Comparison of ENCODE assay signal across 8 cellular contexts in genomic region chr19:45440259-45440638, GRCh38. TPM values are rescaled to one million over a fixed set of nuclear protein-coding genes. Genes with fewer than 3 reads are reported as not detected.
DNase-seq lines count a peak whose midpoint lies in the region; ATAC-seq and TF ChIP-seq lines count a peak whose summit lies in the region.

No MANE protein-coding gene starts in this region.

- intact Hi-C loops in CD14-positive monocyte (cut with micrococcal nuclease): no loop called here

- H4K20me1 ChIP-seq in OCI-LY3 (ENCODE audit: insufficient read depth, low read length): no peaks in the 10 kb centered on the region
- H4K20me1 ChIP-seq in neural progenitor cell (ENCODE audit: low read depth): no peaks in the 10 kb centered on the region

- in situ Hi-C loops in ACHN (cut with HindIII; ENCODE audit: low pct_ligation_motif_present, low pct_unique_long_range_greater_than_20kb, low sequenced_read_pairs): no loop called here

- H2AFZ ChIP-seq in OCI-LY3 (ENCODE audit: low read depth, low read length) (peak overlapping the region; percentile 84; the same call in 1 of the 2 replicates), neural progenitor cell (replicated peaks) (peak overlapping the region; percentile 99)

- peaks cover 45% of the 10 kb centered on the region for H3K4me1 Mint-ChIP-seq in CD14-positive monocyte
- H3K4me1 Mint-ChIP-seq in endodermal cell: peaks cover 13% of the 10 kb centered on the region
- H3K4me1 Mint-ChIP-seq in neural progenitor cell: peaks cover 37% of the 10 kb centered on the region

- H3K27ac ChIP-seq in OCI-LY3 (ENCODE audit: low read length): peak overlapping the region; percentile 61
- no peak overlapping the region for H3K27ac ChIP-seq in endodermal cell (ENCODE audit: low read depth, low read length)
- no peak overlapping the region for H3K27ac ChIP-seq in neural progenitor cell

- DNase-seq in CD14-positive monocyte (ENCODE audit: low spot score) (no peak), endodermal cell (no peak), neural progenitor cell (ENCODE audit: low spot score) (no peak), ACHN (no peak)

- H3K79me2 ChIP-seq in OCI-LY3 (ENCODE audit: low read length) (no peaks in the 10 kb centered on the region), neural progenitor cell (ENCODE audit: low read depth) (no peaks in the 10 kb centered on the region)

- no peaks in the 10 kb centered on the region for H3K36me3 ChIP-seq in OCI-LY3 (replicated peaks; ENCODE audit: low read depth, low read length)
- no peaks in the 10 kb centered on the region for H3K36me3 ChIP-seq in endodermal cell (ENCODE audit: control insufficient read depth, insufficient read depth, low read length)
- no peaks in the 10 kb centered on the region for H3K36me3 ChIP-seq in neural progenitor cell

- H3K4me2 ChIP-seq in OCI-LY3 (ENCODE audit: low read length) (peak overlapping the region; percentile 81), neural progenitor cell (peak overlapping the region; percentile 69)

- H3K27me3 Mint-ChIP-seq in CD14-positive monocyte (ENCODE audit: low read depth in 3 of 3) (peaks cover 0 to 4% (median 3%) of the 10 kb centered on the region in 3 donors), endodermal cell (ENCODE audit: insufficient read depth) (peaks cover 5% of the 10 kb centered on the region), neural progenitor cell (ENCODE audit: insufficient read depth, low read depth) (peaks cover 22% of the 10 kb centered on the region)

- H3K27ac Mint-ChIP-seq in CD14-positive monocyte (peak overlapping the region; percentile 23 to 93 (median 79)), endodermal cell (no peak overlapping the region), neural progenitor cell (peak overlapping the region; percentile 92)

- H3K9me3 Mint-ChIP-seq in CD14-positive monocyte (peaks cover 0 to 7% (median 2%) of the 10 kb centered on the region in 7 donors), endodermal cell (no peaks in the 10 kb centered on the region), neural progenitor cell (no peaks in the 10 kb centered on the region)

- H3K27me3 ChIP-seq in OCI-LY3 (ENCODE audit: low read depth, low read length): no peaks in the 10 kb centered on the region
- H3K27me3 ChIP-seq in endodermal cell (ENCODE audit: control insufficient read depth, insufficient read depth, low read length, poor library complexity, severe bottlenecking): no peaks in the 10 kb centered on the region
- peaks cover 7% of the 10 kb centered on the region for H3K27me3 ChIP-seq in neural progenitor cell

- H3F3A ChIP-seq in neural progenitor cell (ENCODE audit: low read depth): peaks cover 51% of the 10 kb centered on the region

- peak overlapping the region; percentile 83 for H3K9ac ChIP-seq in OCI-LY3 (ENCODE audit: low read length)
- H3K9ac ChIP-seq in endodermal cell (ENCODE audit: extremely low read depth, low read length, poor library complexity, severe bottlenecking): peak overlapping the region; percentile 66
- H3K9ac ChIP-seq in neural progenitor cell: no peak overlapping the region

- H3K4me1 ChIP-seq in OCI-LY3 (ENCODE audit: low read length) (peaks cover 22% of the 10 kb centered on the region), endodermal cell (ENCODE audit: control insufficient read depth, insufficient read depth, low read length) (peaks cover 2% of the 10 kb centered on the region), neural progenitor cell (peaks cover 11% of the 10 kb centered on the region)

- peak overlapping the region; percentile 69 to 73 for H3K4me3 Mint-ChIP-seq in CD14-positive monocyte
- peak overlapping the region; percentile 56 for H3K4me3 Mint-ChIP-seq in endodermal cell
- peak overlapping the region; percentile 83 for H3K4me3 Mint-ChIP-seq in neural progenitor cell

- H3K36me3 Mint-ChIP-seq in CD14-positive monocyte: peaks cover 5 to 6% of the 10 kb centered on the region in 2 donors
- no peaks in the 10 kb centered on the region for H3K36me3 Mint-ChIP-seq in endodermal cell (ENCODE audit: low read depth)
- H3K36me3 Mint-ChIP-seq in neural progenitor cell: no peaks in the 10 kb centered on the region

- ATAC-seq in HG03159 (IDR thresholded peaks at IDR 0.05; ENCODE audit: unreplicated experiment) (no peak), GM18498 (IDR thresholded peaks at IDR 0.05; ENCODE audit: unreplicated experiment) (no peak), HG02852 (IDR thresholded peaks at IDR 0.05; ENCODE audit: unreplicated experiment) (no peak)

- H3K9me3 ChIP-seq in OCI-LY3 (ENCODE audit: insufficient read depth, low read length) (no peaks in the 10 kb centered on the region), endodermal cell (ENCODE audit: control insufficient read depth, low read length) (no peaks in the 10 kb centered on the region), neural progenitor cell (ENCODE audit: low read depth) (no peaks in the 10 kb centered on the region)

- peak overlapping the region; percentile 83 for H3K4me3 ChIP-seq in OCI-LY3 (ENCODE audit: low read length)
- H3K4me3 ChIP-seq in endodermal cell (ENCODE audit: low read length): peak overlapping the region; percentile 74
- peak overlapping the region; percentile 99 for H3K4me3 ChIP-seq in neural progenitor cell

- TF ChIP-seq CTCF in CD14-positive monocyte (IDR thresholded peaks at IDR 0.05) (no peak), OCI-LY3 (IDR thresholded peaks at IDR 0.05; ENCODE audit: low read depth, low read length) (no peak), endodermal cell (conservative IDR thresholded peaks at IDR 0.05) (no peak), neural progenitor cell (IDR thresholded peaks at IDR 0.05) (no peak)

- WGBS in endodermal cell (ENCODE audit: insufficient coverage in 1 of 2, insufficient read length in 1 of 2), 2 experiments: 67 to 90% methylated on average over 4 to 9 of the region's 9 CpGs

RNA-seq across cellular contexts. Expression of gene ERCC1, which starts 16.5 kb away (rescaled TPM):
- 10 to 100 TPM; 62.2 to 74.6 TPM for polyA plus RNA-seq in CD14-positive monocyte
- total RNA-seq in endodermal cell: 10 to 100 TPM; 53.5 to 63.6 TPM
- polyA plus RNA-seq in endodermal cell (2013, experiment 1 of 2): 70.3 TPM
- 66.1 TPM for polyA plus RNA-seq in endodermal cell (2013, experiment 2 of 2)
- total RNA-seq in neural progenitor cell (ENCODE audit: low replicate concordance): 46.0 and 74.5 TPM in 2 replicates

RNA-seq across cellular contexts. Expression of gene FOSB, which starts 27.5 kb away (rescaled TPM):
- 10 to 100 TPM; 27.3 to 28.2 TPM for polyA plus RNA-seq in CD14-positive monocyte
- 1 to 10 TPM; 1.6 to 3.0 TPM for total RNA-seq in endodermal cell
- polyA plus RNA-seq in endodermal cell (2013, experiment 1 of 2): 1.6 TPM
- polyA plus RNA-seq in endodermal cell (2013, experiment 2 of 2): 1.4 TPM
- 2.3 and 5.4 TPM in 2 replicates for total RNA-seq in neural progenitor cell (ENCODE audit: low replicate concordance)

RNA-seq across cellular contexts. Expression of gene POLR1G, which starts 33.8 kb away (rescaled TPM):
- polyA plus RNA-seq in CD14-positive monocyte: 1 to 10 TPM; 1.1 to 1.5 TPM
- total RNA-seq in endodermal cell (10 to 100 TPM; 13.2 to 16.0 TPM), neural progenitor cell (ENCODE audit: low replicate concordance) (5.5 and 6.8 TPM in 2 replicates)
- polyA plus RNA-seq in endodermal cell (2013, experiment 1 of 2): 6.8 TPM
- 6.2 TPM for polyA plus RNA-seq in endodermal cell (2013, experiment 2 of 2)

RNA-seq across cellular contexts. Expression of gene PPP1R13L, which starts 35.4 kb away (rescaled TPM):
- polyA plus RNA-seq in CD14-positive monocyte: under 1 TPM; 0.18 to 0.45 TPM
- total RNA-seq in endodermal cell: 10 to 100 TPM; 17.9 to 26.4 TPM
- polyA plus RNA-seq in endodermal cell (2013, experiment 1 of 2): 21.8 TPM
- 16.7 TPM for polyA plus RNA-seq in endodermal cell (2013, experiment 2 of 2)
- total RNA-seq in neural progenitor cell (ENCODE audit: low replicate concordance): 2.9 and 8.6 TPM in 2 replicates

RNA-seq across cellular contexts. Expression of gene RTN2, which starts 56.6 kb away (rescaled TPM):
- 1 to 10 TPM; 1.5 to 2.7 TPM for polyA plus RNA-seq in CD14-positive monocyte
- 10 to 100 TPM; 15.7 to 18.5 TPM for total RNA-seq in endodermal cell
- 23.8 TPM for polyA plus RNA-seq in endodermal cell (2013, experiment 1 of 2)
- 25.9 TPM for polyA plus RNA-seq in endodermal cell (2013, experiment 2 of 2)
- total RNA-seq in neural progenitor cell (ENCODE audit: low replicate concordance): 4.8 and 10.4 TPM in 2 replicates
